1 cellular context compared by ENCODE assay signal in the genomic region with DNA sequence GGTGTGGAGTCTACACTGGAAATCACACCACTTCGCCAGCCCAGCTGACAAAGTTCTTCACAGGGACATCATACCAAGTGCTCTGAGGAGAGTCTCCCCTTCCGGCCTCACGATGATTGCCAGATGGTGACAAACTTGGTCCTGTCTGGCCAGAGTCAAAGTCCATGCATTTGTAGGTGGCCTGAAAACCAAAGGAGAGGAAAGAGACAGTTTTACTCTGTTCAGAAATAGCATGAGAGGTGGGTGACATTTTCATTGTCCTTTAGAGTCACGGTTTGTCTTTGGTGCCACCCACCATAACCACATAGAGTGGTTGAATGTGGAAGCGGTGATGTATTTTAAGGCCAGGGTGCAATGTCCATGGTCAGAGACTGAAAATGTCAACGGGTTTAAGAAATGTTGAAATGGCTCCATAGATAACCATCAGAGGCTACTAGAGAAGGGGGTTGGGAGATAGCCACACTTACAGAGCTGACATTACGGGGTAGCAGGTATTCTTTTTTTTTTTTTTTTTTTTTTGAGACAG.
TF ChIP-seq lines count a peak whose summit lies in the region.

No MANE protein-coding gene starts in this region.

TF ChIP-seq in HepG2, 621 proteins besides CTCF, POLR2A, EP300 and RAD21 (continued from another document and continues in another):
- TF ChIP-seq, protein P1, sequence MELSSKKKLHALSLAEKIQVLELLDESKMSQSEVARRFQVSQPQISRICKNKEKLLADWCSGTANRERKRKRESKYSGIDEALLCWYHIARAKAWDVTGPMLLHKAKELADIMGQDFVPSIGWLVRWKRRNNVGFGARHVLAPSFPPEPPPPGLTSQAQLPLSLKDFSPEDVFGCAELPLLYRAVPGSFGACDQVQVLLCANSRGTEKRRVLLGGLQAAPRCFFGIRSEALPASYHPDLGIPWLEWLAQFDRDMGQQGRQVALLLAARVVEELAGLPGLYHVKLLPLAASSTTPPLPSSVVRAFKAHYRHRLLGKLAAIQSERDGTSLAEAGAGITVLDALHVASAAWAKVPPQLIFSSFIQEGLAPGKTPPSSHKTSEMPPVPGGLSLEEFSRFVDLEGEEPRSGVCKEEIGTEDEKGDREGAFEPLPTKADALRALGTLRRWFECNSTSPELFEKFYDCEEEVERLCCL (CRISPR knock-in tag; IDR thresholded peaks at IDR 0.05; ENCODE audit: borderline replicate concordance) = no peak
- peak; percentile 39; the same call in 1 of the 2 replicates for TF ChIP-seq TBX2 (CRISPR knock-in tag; IDR thresholded peaks at IDR 0.05; ENCODE audit: borderline replicate concordance)
- TF ChIP-seq, protein P2, sequence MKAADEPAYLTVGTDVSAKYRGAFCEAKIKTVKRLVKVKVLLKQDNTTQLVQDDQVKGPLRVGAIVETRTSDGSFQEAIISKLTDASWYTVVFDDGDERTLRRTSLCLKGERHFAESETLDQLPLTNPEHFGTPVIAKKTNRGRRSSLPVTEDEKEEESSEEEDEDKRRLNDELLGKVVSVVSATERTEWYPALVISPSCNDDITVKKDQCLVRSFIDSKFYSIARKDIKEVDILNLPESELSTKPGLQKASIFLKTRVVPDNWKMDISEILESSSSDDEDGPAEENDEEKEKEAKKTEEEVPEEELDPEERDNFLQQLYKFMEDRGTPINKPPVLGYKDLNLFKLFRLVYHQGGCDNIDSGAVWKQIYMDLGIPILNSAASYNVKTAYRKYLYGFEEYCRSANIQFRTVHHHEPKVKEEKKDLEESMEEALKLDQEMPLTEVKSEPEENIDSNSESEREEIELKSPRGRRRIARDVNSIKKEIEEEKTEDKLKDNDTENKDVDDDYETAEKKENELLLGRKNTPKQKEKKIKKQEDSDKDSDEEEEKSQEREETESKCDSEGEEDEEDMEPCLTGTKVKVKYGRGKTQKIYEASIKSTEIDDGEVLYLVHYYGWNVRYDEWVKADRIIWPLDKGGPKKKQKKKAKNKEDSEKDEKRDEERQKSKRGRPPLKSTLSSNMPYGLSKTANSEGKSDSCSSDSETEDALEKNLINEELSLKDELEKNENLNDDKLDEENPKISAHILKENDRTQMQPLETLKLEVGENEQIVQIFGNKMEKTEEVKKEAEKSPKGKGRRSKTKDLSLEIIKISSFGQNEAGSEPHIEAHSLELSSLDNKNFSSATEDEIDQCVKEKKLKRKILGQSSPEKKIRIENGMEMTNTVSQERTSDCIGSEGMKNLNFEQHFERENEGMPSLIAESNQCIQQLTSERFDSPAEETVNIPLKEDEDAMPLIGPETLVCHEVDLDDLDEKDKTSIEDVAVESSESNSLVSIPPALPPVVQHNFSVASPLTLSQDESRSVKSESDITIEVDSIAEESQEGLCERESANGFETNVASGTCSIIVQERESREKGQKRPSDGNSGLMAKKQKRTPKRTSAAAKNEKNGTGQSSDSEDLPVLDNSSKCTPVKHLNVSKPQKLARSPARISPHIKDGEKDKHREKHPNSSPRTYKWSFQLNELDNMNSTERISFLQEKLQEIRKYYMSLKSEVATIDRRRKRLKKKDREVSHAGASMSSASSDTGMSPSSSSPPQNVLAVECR (CRISPR knock-in tag; IDR thresholded peaks at IDR 0.05; ENCODE audit: borderline replicate concordance) = no peak; the same call in 1 of the 2 replicates
- TF ChIP-seq ZNF670 (CRISPR knock-in tag; IDR thresholded peaks at IDR 0.05; ENCODE audit: borderline replicate concordance) = 0 out of 2 replicates have a peak, but pooled peaks have one; percentile 26
- TF ChIP-seq, protein P3, sequence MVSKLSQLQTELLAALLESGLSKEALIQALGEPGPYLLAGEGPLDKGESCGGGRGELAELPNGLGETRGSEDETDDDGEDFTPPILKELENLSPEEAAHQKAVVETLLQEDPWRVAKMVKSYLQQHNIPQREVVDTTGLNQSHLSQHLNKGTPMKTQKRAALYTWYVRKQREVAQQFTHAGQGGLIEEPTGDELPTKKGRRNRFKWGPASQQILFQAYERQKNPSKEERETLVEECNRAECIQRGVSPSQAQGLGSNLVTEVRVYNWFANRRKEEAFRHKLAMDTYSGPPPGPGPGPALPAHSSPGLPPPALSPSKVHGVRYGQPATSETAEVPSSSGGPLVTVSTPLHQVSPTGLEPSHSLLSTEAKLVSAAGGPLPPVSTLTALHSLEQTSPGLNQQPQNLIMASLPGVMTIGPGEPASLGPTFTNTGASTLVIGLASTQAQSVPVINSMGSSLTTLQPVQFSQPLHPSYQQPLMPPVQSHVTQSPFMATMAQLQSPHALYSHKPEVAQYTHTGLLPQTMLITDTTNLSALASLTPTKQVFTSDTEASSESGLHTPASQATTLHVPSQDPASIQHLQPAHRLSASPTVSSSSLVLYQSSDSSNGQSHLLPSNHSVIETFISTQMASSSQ (IDR thresholded peaks at IDR 0.05; ENCODE audit: low read depth) = no peak
- TF ChIP-seq, protein P3 (CRISPR knock-in tag; IDR thresholded peaks at IDR 0.05; ENCODE audit: borderline replicate concordance) = peak; percentile 23; the same call in 1 of the 2 replicates
- TF ChIP-seq, protein P4, sequence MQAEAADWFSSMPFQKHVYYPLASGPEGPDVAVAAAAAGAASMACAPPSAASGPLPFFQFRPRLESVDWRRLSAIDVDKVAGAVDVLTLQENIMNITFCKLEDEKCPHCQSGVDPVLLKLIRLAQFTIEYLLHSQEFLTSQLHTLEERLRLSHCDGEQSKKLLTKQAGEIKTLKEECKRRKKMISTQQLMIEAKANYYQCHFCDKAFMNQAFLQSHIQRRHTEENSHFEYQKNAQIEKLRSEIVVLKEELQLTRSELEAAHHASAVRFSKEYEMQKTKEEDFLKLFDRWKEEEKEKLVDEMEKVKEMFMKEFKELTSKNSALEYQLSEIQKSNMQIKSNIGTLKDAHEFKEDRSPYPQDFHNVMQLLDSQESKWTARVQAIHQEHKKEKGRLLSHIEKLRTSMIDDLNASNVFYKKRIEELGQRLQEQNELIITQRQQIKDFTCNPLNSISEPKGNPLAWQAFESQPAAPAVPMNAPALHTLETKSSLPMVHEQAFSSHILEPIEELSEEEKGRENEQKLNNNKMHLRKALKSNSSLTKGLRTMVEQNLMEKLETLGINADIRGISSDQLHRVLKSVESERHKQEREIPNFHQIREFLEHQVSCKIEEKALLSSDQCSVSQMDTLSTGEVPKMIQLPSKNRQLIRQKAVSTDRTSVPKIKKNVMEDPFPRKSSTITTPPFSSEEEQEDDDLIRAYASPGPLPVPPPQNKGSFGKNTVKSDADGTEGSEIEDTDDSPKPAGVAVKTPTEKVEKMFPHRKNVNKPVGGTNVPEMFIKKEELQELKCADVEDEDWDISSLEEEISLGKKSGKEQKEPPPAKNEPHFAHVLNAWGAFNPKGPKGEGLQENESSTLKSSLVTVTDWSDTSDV (CRISPR knock-in tag; IDR thresholded peaks at IDR 0.05) = no peak
- TF ChIP-seq MAFK (conservative IDR thresholded peaks at IDR 0.05 in 1 of 2, IDR thresholded peaks at IDR 0.05 in 1 of 2; ENCODE audit: low read length in 2 of 2) = no peak
- peak; percentile 23; the same call in 1 of the 2 replicates for TF ChIP-seq ZNF629 (CRISPR knock-in tag; conservative IDR thresholded peaks at IDR 0.05)
- TF ChIP-seq CBX1 (IDR thresholded peaks at IDR 0.05; ENCODE audit: low read depth) = peak; percentile 27
- peak; percentile 41 for TF ChIP-seq ZNF331 (CRISPR knock-in tag; IDR thresholded peaks at IDR 0.05)
- TF ChIP-seq ZNF501 (CRISPR knock-in tag; IDR thresholded peaks at IDR 0.05) = 0 out of 2 replicates have a peak, but pooled peaks have one; percentile 25
- no peak for TF ChIP-seq ERF (CRISPR knock-in tag; IDR thresholded peaks at IDR 0.05)
- TF ChIP-seq, protein P5, sequence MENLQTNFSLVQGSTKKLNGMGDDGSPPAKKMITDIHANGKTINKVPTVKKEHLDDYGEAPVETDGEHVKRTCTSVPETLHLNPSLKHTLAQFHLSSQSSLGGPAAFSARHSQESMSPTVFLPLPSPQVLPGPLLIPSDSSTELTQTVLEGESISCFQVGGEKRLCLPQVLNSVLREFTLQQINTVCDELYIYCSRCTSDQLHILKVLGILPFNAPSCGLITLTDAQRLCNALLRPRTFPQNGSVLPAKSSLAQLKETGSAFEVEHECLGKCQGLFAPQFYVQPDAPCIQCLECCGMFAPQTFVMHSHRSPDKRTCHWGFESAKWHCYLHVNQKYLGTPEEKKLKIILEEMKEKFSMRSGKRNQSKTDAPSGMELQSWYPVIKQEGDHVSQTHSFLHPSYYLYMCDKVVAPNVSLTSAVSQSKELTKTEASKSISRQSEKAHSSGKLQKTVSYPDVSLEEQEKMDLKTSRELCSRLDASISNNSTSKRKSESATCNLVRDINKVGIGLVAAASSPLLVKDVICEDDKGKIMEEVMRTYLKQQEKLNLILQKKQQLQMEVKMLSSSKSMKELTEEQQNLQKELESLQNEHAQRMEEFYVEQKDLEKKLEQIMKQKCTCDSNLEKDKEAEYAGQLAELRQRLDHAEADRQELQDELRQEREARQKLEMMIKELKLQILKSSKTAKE (CRISPR knock-in tag; IDR thresholded peaks at IDR 0.05; ENCODE audit: borderline replicate concordance) = 0 out of 2 replicates have a peak, but pooled peaks have one; percentile 24
- TF ChIP-seq MED13 (CRISPR knock-in tag; IDR thresholded peaks at IDR 0.05) = peak; percentile 49; the same call in 1 of the 2 replicates
- TF ChIP-seq ZFY (CRISPR knock-in tag; IDR thresholded peaks at IDR 0.05) = peak; percentile 49; the same call in 1 of the 2 replicates
- no peak for TF ChIP-seq MAF1 (CRISPR knock-in tag; IDR thresholded peaks at IDR 0.05; ENCODE audit: borderline replicate concordance)
- TF ChIP-seq ZNF121 (CRISPR knock-in tag; IDR thresholded peaks at IDR 0.05) = no peak
- TF ChIP-seq, protein P6, sequence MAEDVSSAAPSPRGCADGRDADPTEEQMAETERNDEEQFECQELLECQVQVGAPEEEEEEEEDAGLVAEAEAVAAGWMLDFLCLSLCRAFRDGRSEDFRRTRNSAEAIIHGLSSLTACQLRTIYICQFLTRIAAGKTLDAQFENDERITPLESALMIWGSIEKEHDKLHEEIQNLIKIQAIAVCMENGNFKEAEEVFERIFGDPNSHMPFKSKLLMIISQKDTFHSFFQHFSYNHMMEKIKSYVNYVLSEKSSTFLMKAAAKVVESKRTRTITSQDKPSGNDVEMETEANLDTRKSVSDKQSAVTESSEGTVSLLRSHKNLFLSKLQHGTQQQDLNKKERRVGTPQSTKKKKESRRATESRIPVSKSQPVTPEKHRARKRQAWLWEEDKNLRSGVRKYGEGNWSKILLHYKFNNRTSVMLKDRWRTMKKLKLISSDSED (CRISPR knock-in tag; IDR thresholded peaks at IDR 0.05) = no peak
- no peak for TF ChIP-seq SMARCC2 (IDR thresholded peaks at IDR 0.05)
- peak; percentile 59 for TF ChIP-seq RARA (CRISPR knock-in tag; IDR thresholded peaks at IDR 0.05)
- TF ChIP-seq GABPB1 (CRISPR knock-in tag; IDR thresholded peaks at IDR 0.05) = 0 out of 2 replicates have a peak, but pooled peaks have one; percentile 5
- peak; percentile 60 for TF ChIP-seq MED8 (CRISPR knock-in tag; IDR thresholded peaks at IDR 0.05; ENCODE audit: insufficient replicate concordance)
- TF ChIP-seq TCF7 (IDR thresholded peaks at IDR 0.05; ENCODE audit: low read depth) = peak; percentile 12; the same call in 1 of the 2 replicates
- TF ChIP-seq, protein P7, sequence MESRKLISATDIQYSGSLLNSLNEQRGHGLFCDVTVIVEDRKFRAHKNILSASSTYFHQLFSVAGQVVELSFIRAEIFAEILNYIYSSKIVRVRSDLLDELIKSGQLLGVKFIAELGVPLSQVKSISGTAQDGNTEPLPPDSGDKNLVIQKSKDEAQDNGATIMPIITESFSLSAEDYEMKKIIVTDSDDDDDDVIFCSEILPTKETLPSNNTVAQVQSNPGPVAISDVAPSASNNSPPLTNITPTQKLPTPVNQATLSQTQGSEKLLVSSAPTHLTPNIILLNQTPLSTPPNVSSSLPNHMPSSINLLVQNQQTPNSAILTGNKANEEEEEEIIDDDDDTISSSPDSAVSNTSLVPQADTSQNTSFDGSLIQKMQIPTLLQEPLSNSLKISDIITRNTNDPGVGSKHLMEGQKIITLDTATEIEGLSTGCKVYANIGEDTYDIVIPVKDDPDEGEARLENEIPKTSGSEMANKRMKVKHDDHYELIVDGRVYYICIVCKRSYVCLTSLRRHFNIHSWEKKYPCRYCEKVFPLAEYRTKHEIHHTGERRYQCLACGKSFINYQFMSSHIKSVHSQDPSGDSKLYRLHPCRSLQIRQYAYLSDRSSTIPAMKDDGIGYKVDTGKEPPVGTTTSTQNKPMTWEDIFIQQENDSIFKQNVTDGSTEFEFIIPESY (CRISPR knock-in tag; IDR thresholded peaks at IDR 0.05) = no peak
- TF ChIP-seq ZBTB21 (CRISPR knock-in tag; IDR thresholded peaks at IDR 0.05) = no peak; the same call in 1 of the 2 replicates
- no peak for TF ChIP-seq ZNF839 (CRISPR knock-in tag; IDR thresholded peaks at IDR 0.05; ENCODE audit: borderline replicate concordance)
- TF ChIP-seq YY1 (IDR thresholded peaks at IDR 0.05; ENCODE audit: insufficient read depth, insufficient replicate concordance, low read depth, low read length) = no peak
- no peak for TF ChIP-seq ZNF883 (CRISPR knock-in tag; IDR thresholded peaks at IDR 0.05; ENCODE audit: not compliant biosample characterization)
- no peak for TF ChIP-seq SP1 (IDR thresholded peaks at IDR 0.05)
- TF ChIP-seq SP1 (CRISPR knock-in tag; IDR thresholded peaks at IDR 0.05) = no peak
- TF ChIP-seq SKI (IDR thresholded peaks at IDR 0.05; ENCODE audit: partially characterized antibody) = peak; percentile 31
- peak; percentile 35; the same call in 1 of the 2 replicates for TF ChIP-seq GFI1 (CRISPR knock-in tag; IDR thresholded peaks at IDR 0.05; ENCODE audit: borderline replicate concordance)
